In genomic region chr1:209723761-209724693, GRCh38 we compare ENCODE assay signal across 12 cellular contexts. TPM values are rescaled to one million over a fixed set of nuclear protein-coding genes. Genes with fewer than 3 reads are reported as not detected.
DNase-seq lines count a peak whose midpoint lies in the region; ATAC-seq and TF ChIP-seq lines count a peak whose summit lies in the region.
"Had no signal": no experiment of that assay in that cellular context is flagged by ENCODE, and none has a peak within 500 bp of the region (broad histone marks: within the 10 kb centered on the region; RNA-seq: fewer than 3 reads in every experiment).

No MANE protein-coding gene starts in this region.

- H2BK5ac ChIP-seq in mesenchymal stem cell (ENCODE audit: low read depth, low read length, poor library complexity, severe bottlenecking) (no peak overlapping the region), mesendoderm (ENCODE audit: low read length) (no peak overlapping the region)

- no peaks in the 10 kb centered on the region for H3K4me1 ChIP-seq in mesenchymal stem cell (ENCODE audit: control insufficient read depth, insufficient read depth, low read depth, low read length)
- H3K4me1 ChIP-seq in mesendoderm (ENCODE audit: control insufficient read depth, low read depth, low read length) = no peaks in the 10 kb centered on the region

- no peak overlapping the region for H4K5ac ChIP-seq in mesendoderm (ENCODE audit: low read length)

- H3K4me3 ChIP-seq in mesenchymal stem cell (ENCODE audit: insufficient read depth in 1 of 2, low read depth in 1 of 2, low read length in 2 of 2) (no peak overlapping the region), mesendoderm (ENCODE audit: low read length) (no peak overlapping the region)
- H3K4me3 ChIP-seq: MG63 had no signal

- no peak overlapping the region for H4K91ac ChIP-seq in mesenchymal stem cell (ENCODE audit: low read length)

- H2BK120ac ChIP-seq in mesenchymal stem cell (ENCODE audit: low read depth, low read length) (no peak overlapping the region), mesendoderm (ENCODE audit: low read depth, low read length) (no peak overlapping the region)

- H3K79me1 ChIP-seq in mesenchymal stem cell (replicated peaks; ENCODE audit: low read length, poor library complexity, severe bottlenecking) (no peaks in the 10 kb centered on the region), mesendoderm (ENCODE audit: low read length) (no peaks in the 10 kb centered on the region)

- no peak overlapping the region for H2BK12ac ChIP-seq in mesenchymal stem cell (ENCODE audit: low read length in 2 of 2)

- no peak overlapping the region for H3K14ac ChIP-seq in mesenchymal stem cell (ENCODE audit: low read length in 2 of 2)

- no peaks in the 10 kb centered on the region for H3K9me3 ChIP-seq in mesenchymal stem cell (ENCODE audit: control insufficient read depth, low read length)
- H3K9me3 ChIP-seq: MG63 had no signal

- no peak overlapping the region for H2BK15ac ChIP-seq in mesenchymal stem cell (ENCODE audit: low read depth, poor library complexity, severe bottlenecking)
- H2BK15ac ChIP-seq in mesendoderm (replicated peaks; ENCODE audit: low read depth) = no peak overlapping the region

- H3K4ac ChIP-seq in mesenchymal stem cell (ENCODE audit: low read depth in 1 of 2, low read length in 2 of 2) (no peak overlapping the region), mesendoderm (ENCODE audit: low read depth, low read length) (no peak overlapping the region)

- H3K36me3 Mint-ChIP-seq in activated CD4-positive, alpha-beta memory T cell treated with anti-CD3 and anti-CD28 coated beads for 36 hours = peaks cover 7% of the 10 kb centered on the region
- peaks cover 0 to 2% of the 10 kb centered on the region in 2 donors for H3K36me3 Mint-ChIP-seq in CD14-positive monocyte
- H3K36me3 Mint-ChIP-seq: natural killer cell treated with Interleukin-12 subunit alpha and Interleukin-12 subunit beta and Interleukin-15 and Interleukin-18, amount 100 ng/mL, for 72 hours had no signal

- H2AK5ac ChIP-seq in mesenchymal stem cell (ENCODE audit: low read length, severe bottlenecking) (no peak overlapping the region), mesendoderm (ENCODE audit: low read length) (no peak overlapping the region)

- H3K4me2 ChIP-seq in mesenchymal stem cell (ENCODE audit: low read length, poor library complexity, severe bottlenecking) (no peak overlapping the region), mesendoderm (ENCODE audit: low read length) (no peak overlapping the region)

- peaks cover 0 to 5% of the 10 kb centered on the region in 2 experiments for H3K27me3 ChIP-seq in mesenchymal stem cell (ENCODE audit: control insufficient read depth in 1 of 2, insufficient read depth in 1 of 2, low read length in 2 of 2)
- H3K27me3 ChIP-seq in mesendoderm (ENCODE audit: insufficient read depth, low read length, poor library complexity) = no peaks in the 10 kb centered on the region

- no peak overlapping the region for H3K18ac ChIP-seq in mesenchymal stem cell (ENCODE audit: low read depth in 1 of 2, low read length in 2 of 2)
- no peak overlapping the region for H3K18ac ChIP-seq in mesendoderm (ENCODE audit: low read length)

- no peaks in the 10 kb centered on the region for H3K79me2 ChIP-seq in mesendoderm (ENCODE audit: control insufficient read depth, insufficient read depth, low read length)

- no peak overlapping the region for H2AFZ ChIP-seq in mesenchymal stem cell (ENCODE audit: low read depth, low read length)

- peak; percentile 48 for ATAC-seq in GM21447 (IDR thresholded peaks at IDR 0.05; ENCODE audit: unreplicated experiment)

- H3K27ac Mint-ChIP-seq in activated CD4-positive, alpha-beta memory T cell treated with anti-CD3 and anti-CD28 coated beads for 36 hours = peak overlapping the region; percentile 96
- no peak overlapping the region for H3K27ac Mint-ChIP-seq in CD14-positive monocyte
- H3K27ac Mint-ChIP-seq: endodermal cell had no signal

- WGBS in mesenchymal stem cell = 63% methylated on average over 3 of the region's 3 CpGs
- no CpG with 5 or more reads among the region's 3 CpGs for WGBS in mesendoderm (ENCODE audit: extremely low coverage, insufficient coverage, low lambda C conversion rate)

- peak overlapping the region; percentile 54 for H3K4me3 Mint-ChIP-seq in activated CD4-positive, alpha-beta memory T cell treated with anti-CD3 and anti-CD28 coated beads for 36 hours
- H3K4me3 Mint-ChIP-seq in CD14-positive monocyte = no peak overlapping the region
- H3K4me3 Mint-ChIP-seq: endodermal cell; natural killer cell treated with Interleukin-12 subunit alpha and Interleukin-12 subunit beta and Interleukin-15 and Interleukin-18, amount 100 ng/mL, for 72 hours had no signal

- no peaks in the 10 kb centered on the region for H3K36me3 ChIP-seq in mesenchymal stem cell (ENCODE audit: control insufficient read depth in 1 of 2, insufficient read depth in 2 of 2, low read depth in 1 of 2, low read length in 2 of 2)
- H3K36me3 ChIP-seq in mesendoderm (ENCODE audit: control insufficient read depth, insufficient read depth, low read length) = no peaks in the 10 kb centered on the region
- H3K36me3 ChIP-seq: MG63 had no signal

- no peak overlapping the region for H3K27ac ChIP-seq in mesenchymal stem cell (ENCODE audit: low read length, poor library complexity, severe bottlenecking)
- H3K27ac ChIP-seq in mesendoderm (ENCODE audit: low read depth, low read length) = no peak overlapping the region

- H3K4me1 Mint-ChIP-seq in activated CD4-positive, alpha-beta memory T cell treated with anti-CD3 and anti-CD28 coated beads for 36 hours (ENCODE audit: low read depth) = peaks cover 74% of the 10 kb centered on the region
- no peaks in the 10 kb centered on the region for H3K4me1 Mint-ChIP-seq in CD14-positive monocyte
- H3K4me1 Mint-ChIP-seq: endodermal cell had no signal

- no peak overlapping the region for H3K56ac ChIP-seq in mesendoderm (ENCODE audit: low read length)

- POLR2A ChIA-PET in activated CD4-positive, alpha-beta memory T cell treated with anti-CD3 and anti-CD28 coated beads for 36 hours (lab: Charles Lee) = interaction anchor here (0.8 to 3.6 kb wide), 11 partner anchors 10 to 44 kb away, joined by 3 to 24 read pairs (median 3); partner anchors contain the start of gene HSD11B1

- H4K8ac ChIP-seq in mesenchymal stem cell (ENCODE audit: low read length) (no peak overlapping the region), mesendoderm (ENCODE audit: low read depth, low read length) (no peak overlapping the region)

- H3K9ac ChIP-seq in mesenchymal stem cell (ENCODE audit: low read length) (peak overlapping the region; percentile 13), mesendoderm (ENCODE audit: low read length) (no peak overlapping the region)

- intact Hi-C loops in activated CD4-positive, alpha-beta memory T cell treated with anti-CD3 and anti-CD28 coated beads for 36 hours (cut with micrococcal nuclease) = loop anchor here (1.0 to 2.0 kb wide), 5 partner anchors 9 to 45 kb away; no protein-coding TSS in a partner anchor
- intact Hi-C loops in CD14-positive monocyte (cut with micrococcal nuclease) = no loop called here

- peak; percentile 25 for DNase-seq in AG20443 (ENCODE audit: low spot score)
- peak; percentile 79 for DNase-seq in activated CD4-positive, alpha-beta memory T cell treated with anti-CD3 and anti-CD28 coated beads for 36 hours
- DNase-seq in mesenchymal stem cell = no peak
- DNase-seq in SIG-M5 treated with dmso at 0.1 percent for 504 hours (lab: John Stamatoyannopoulos, UW; ENCODE audit: unreplicated experiment) = no peak
- no peak for DNase-seq in HUDEP-2 (lab: John Stamatoyannopoulos, UW; ENCODE audit: unreplicated experiment in 76 of 76)
- no peak for DNase-seq in CD14-positive monocyte (ENCODE audit: low spot score)
- no peak for DNase-seq in mesendoderm
- DNase-seq: endodermal cell, MG63, NCI-H748 treated with DMSO at 0.1 percent for 48 hours had no signal

- H3K9me3 Mint-ChIP-seq in activated CD4-positive, alpha-beta memory T cell treated with anti-CD3 and anti-CD28 coated beads for 36 hours = peaks cover 5% of the 10 kb centered on the region
- no peaks in the 10 kb centered on the region for H3K9me3 Mint-ChIP-seq in CD14-positive monocyte
- H3K9me3 Mint-ChIP-seq: endodermal cell; natural killer cell treated with Interleukin-12 subunit alpha and Interleukin-12 subunit beta and Interleukin-15 and Interleukin-18, amount 100 ng/mL, for 72 hours had no signal

- no peak for TF ChIP-seq CTCF in CD14-positive monocyte (IDR thresholded peaks at IDR 0.05)

- no peaks in the 10 kb centered on the region for H3K27me3 Mint-ChIP-seq in activated CD4-positive, alpha-beta memory T cell treated with anti-CD3 and anti-CD28 coated beads for 36 hours
- peaks cover 0 to 2% (median 0%) of the 10 kb centered on the region in 3 donors for H3K27me3 Mint-ChIP-seq in CD14-positive monocyte (ENCODE audit: low read depth in 3 of 3)
- H3K27me3 Mint-ChIP-seq: natural killer cell treated with Interleukin-12 subunit alpha and Interleukin-12 subunit beta and Interleukin-15 and Interleukin-18, amount 100 ng/mL, for 72 hours had no signal

- CTCF ChIA-PET in activated CD4-positive, alpha-beta memory T cell treated with anti-CD3 and anti-CD28 coated beads for 36 hours (lab: Charles Lee) = interaction anchor here (0.9 to 4.7 kb wide), 11 partner anchors 11 to 117 kb away, joined by 3 to 29 read pairs (median 5); partner anchors contain the start of gene HSD11B1

- no peak overlapping the region for H3K23ac ChIP-seq in mesenchymal stem cell (ENCODE audit: low read length in 2 of 2)
- H3K23ac ChIP-seq in mesendoderm (ENCODE audit: low read length) = no peak overlapping the region

RNA-seq across cellular contexts. Expression of gene HSD11B1, which starts 19.4 kb away (rescaled TPM):
- 10 to 100 TPM; 22.4 to 23.9 TPM for total RNA-seq in activated CD4-positive, alpha-beta memory T cell treated with anti-CD3 and anti-CD28 coated beads for 36 hours
- 7.2 TPM for polyA plus RNA-seq in mesenchymal stem cell (2013, experiment 1 of 2)
- 6.9 TPM for polyA plus RNA-seq in mesenchymal stem cell (2013, experiment 2 of 2)
- polyA plus RNA-seq in CD14-positive monocyte = not detected
- polyA plus RNA-seq in mesendoderm (2013, experiment 1 of 2) = not detected
- not detected for polyA plus RNA-seq in mesendoderm (2013, experiment 2 of 2)
- total RNA-seq: endodermal cell had no signal

RNA-seq across cellular contexts. Expression of gene TRAF3IP3, which starts 31.8 kb away (rescaled TPM):
- total RNA-seq in activated CD4-positive, alpha-beta memory T cell treated with anti-CD3 and anti-CD28 coated beads for 36 hours = 100 to 1,000 TPM; 212 to 217 TPM
- 0.06 TPM for polyA plus RNA-seq in mesenchymal stem cell (2013, experiment 1 of 2)
- 0.08 TPM for polyA plus RNA-seq in mesenchymal stem cell (2013, experiment 2 of 2)
- 100 to 1,000 TPM in 1 of 2 donors, 10 to 100 TPM in 1; 89.3 to 111 TPM for polyA plus RNA-seq in CD14-positive monocyte
- not detected for polyA plus RNA-seq in mesendoderm (2013, experiment 1 of 2)
- polyA plus RNA-seq in mesendoderm (2013, experiment 2 of 2) = not detected
- total RNA-seq: endodermal cell had no signal

RNA-seq across cellular contexts. Expression of gene G0S2, which starts 48.8 kb away (rescaled TPM):
- total RNA-seq in activated CD4-positive, alpha-beta memory T cell treated with anti-CD3 and anti-CD28 coated beads for 36 hours = 10 to 100 TPM; 92.7 to 93.1 TPM
- polyA plus RNA-seq in mesenchymal stem cell (2013, experiment 1 of 2) = 81.8 TPM
- polyA plus RNA-seq in mesenchymal stem cell (2013, experiment 2 of 2) = 81.6 TPM
- 100 to 1,000 TPM; 176 to 373 TPM for polyA plus RNA-seq in CD14-positive monocyte
- 0.44 TPM for polyA plus RNA-seq in mesendoderm (2013, experiment 1 of 2)
- polyA plus RNA-seq in mesendoderm (2013, experiment 2 of 2) = 0.36 TPM
- total RNA-seq: endodermal cell had no signal

Comparison
In these comparisons a context has a peak if more than half of its experiments do, and no peak if none do; other contexts are left out.
1. DNase-seq: peak in AG20443 (single experiment) and activated CD4-positive, alpha-beta memory T cell treated with anti-CD3 and anti-CD28 coated beads for 36 hours (single experiment); none in mesenchymal stem cell (single experiment), SIG-M5 treated with dmso at 0.1 percent for 504 hours (single experiment), HUDEP-2 (0 of 76), CD14-positive monocyte (single experiment) and mesendoderm (single experiment).